8 cellular contexts compared by ENCODE assay signal in genomic region chr2:231679906-231680283, GRCh38. TPM values are rescaled to one million over a fixed set of nuclear protein-coding genes. Genes with fewer than 3 reads are reported as not detected.
DNase-seq lines count a peak whose midpoint lies in the region; ATAC-seq and TF ChIP-seq lines count a peak whose summit lies in the region.

No MANE protein-coding gene starts in this region.

- peak overlapping the region; percentile 56 for H3K4me2 ChIP-seq in SU-DHL-6 (ENCODE audit: low read depth, low read length, poor library complexity, severe bottlenecking)

- peak overlapping the region; percentile 94 for H3K27ac ChIP-seq in SU-DHL-6 (ENCODE audit: low read depth, low read length)
- H3K27ac ChIP-seq in stomach smooth muscle (ENCODE audit: low read length), result peak overlapping the region; percentile 87

- H3F3A ChIP-seq in SU-DHL-6 (ENCODE audit: insufficient read depth), result peaks cover 79% of the 10 kb centered on the region

- DNase-seq in DMS79 treated with DMSO at 0.1 percent for 48 hours (lab: John Stamatoyannopoulos, UW) (peak; percentile 88), DMS79 (lab: John Stamatoyannopoulos, UW) (no peak), HT-29 (ENCODE audit: low spot score) (no peak)
- no peak for DNase-seq in activated CD4-positive, alpha-beta T cell treated with anti-CD3 and anti-CD28 coated beads for 48 hours

- no peaks in the 10 kb centered on the region for H3K9me2 ChIP-seq in SU-DHL-6 (replicated peaks; ENCODE audit: insufficient read depth, low read length)

- no peak overlapping the region for H2AFZ ChIP-seq in SU-DHL-6 (ENCODE audit: low read depth, low read length, severe bottlenecking)

- H3K9me3 ChIP-seq in SU-DHL-6 (ENCODE audit: insufficient read depth, low read length), result no peaks in the 10 kb centered on the region
- no peaks in the 10 kb centered on the region for H3K9me3 ChIP-seq in iPS-15b (ENCODE audit: control insufficient read depth, insufficient read depth, low read length)
- no peaks in the 10 kb centered on the region for H3K9me3 ChIP-seq in stomach smooth muscle (ENCODE audit: control insufficient read depth in 2 of 2, low read length in 2 of 2)

- peaks cover 21% of the 10 kb centered on the region for H3K79me2 ChIP-seq in SU-DHL-6 (ENCODE audit: insufficient read depth, low read length)

- H3K36me3 ChIP-seq in SU-DHL-6 (ENCODE audit: low read length) (no peaks in the 10 kb centered on the region), iPS-15b (ENCODE audit: control insufficient read depth, insufficient read depth, low read length) (peaks cover 2% of the 10 kb centered on the region), stomach smooth muscle (ENCODE audit: control insufficient read depth in 2 of 2, insufficient read depth in 2 of 2, low read length in 2 of 2) (no peaks in the 10 kb centered on the region)

- TF ChIP-seq CTCF in SU-DHL-6 (IDR thresholded peaks at IDR 0.05; ENCODE audit: insufficient read depth, low read length, poor library complexity, severe bottlenecking), result no peak

- no peaks in the 10 kb centered on the region for H3K27me3 ChIP-seq in SU-DHL-6 (ENCODE audit: low read length)
- no peaks in the 10 kb centered on the region for H3K27me3 ChIP-seq in iPS-15b (ENCODE audit: control insufficient read depth, insufficient read depth, low read length)
- H3K27me3 ChIP-seq in stomach smooth muscle (ENCODE audit: control insufficient read depth in 1 of 2, insufficient read depth in 2 of 2, low read length in 2 of 2), result no peaks in the 10 kb centered on the region

- H3K4me3 ChIP-seq in SU-DHL-6 (ENCODE audit: insufficient read depth, low read length, poor library complexity, severe bottlenecking), result peak overlapping the region; percentile 41
- H3K4me3 ChIP-seq in iPS-15b (ENCODE audit: low read depth, low read length), result peak overlapping the region; percentile 72
- H3K4me3 ChIP-seq in stomach smooth muscle (ENCODE audit: low read length in 2 of 2), result no peak overlapping the region

- peak overlapping the region; percentile 96 for H3K9ac ChIP-seq in SU-DHL-6 (ENCODE audit: low read length)
- peak overlapping the region; percentile 80 for H3K9ac ChIP-seq in iPS-15b (ENCODE audit: low read depth, low read length)
- H3K9ac ChIP-seq in stomach smooth muscle (ENCODE audit: low read length in 2 of 2), result no peak overlapping the region

- no peak for ATAC-seq in HG03432 (IDR thresholded peaks at IDR 0.05; ENCODE audit: unreplicated experiment)

- H3K4me1 ChIP-seq in iPS-15b (ENCODE audit: control insufficient read depth, insufficient read depth, low read length), result peaks cover 6% of the 10 kb centered on the region
- peaks cover 29% of the 10 kb centered on the region for H3K4me1 ChIP-seq in stomach smooth muscle (ENCODE audit: control insufficient read depth, insufficient read depth, low read length)

- no peaks in the 10 kb centered on the region for H4K20me1 ChIP-seq in SU-DHL-6 (ENCODE audit: low read depth, low read length)

RNA-seq across cellular contexts. Expression of gene PTMA, which starts 28.4 kb away (rescaled TPM):
- 1,191 and 1,224 TPM in 2 replicates for total RNA-seq in HT-29 (2014; rRNA removed; shearing (Covaris generic))

Comparison
In these comparisons a context has a peak if more than half of its experiments do, and no peak if none do; other contexts are left out.
1. H3K4me3 ChIP-seq: peak in SU-DHL-6 (single experiment) and iPS-15b (single experiment); none in stomach smooth muscle (0 of 2).
2. H3K9ac ChIP-seq: peak in SU-DHL-6 (single experiment) and iPS-15b (single experiment); none in stomach smooth muscle (0 of 2).